ENCODE assay signal across 8 cellular contexts in genomic region chr19:11091343-11092153, GRCh38. TPM values are rescaled to one million over a fixed set of nuclear protein-coding genes. Genes with fewer than 3 reads are reported as not detected.
DNase-seq lines count a peak whose midpoint lies in the region; ATAC-seq and TF ChIP-seq lines count a peak whose summit lies in the region.

No MANE protein-coding gene starts in this region.

- in situ Hi-C loops in G401 (cut with HindIII; ENCODE audit: low sequenced_read_pairs), result no loop called here

- H3K9me3 ChIP-seq in NT2/D1 (ENCODE audit: insufficient read depth, low read length) (no peaks in the 10 kb centered on the region), neural cell (ENCODE audit: low read length) (no peaks in the 10 kb centered on the region), uterus (no peaks in the 10 kb centered on the region)

- H2AFZ ChIP-seq in neural cell (ENCODE audit: low read depth, low read length), result no peak overlapping the region

- H3K36me3 ChIP-seq in NT2/D1 (ENCODE audit: insufficient read depth, insufficient read length, low read length), result peaks cover 47% of the 10 kb centered on the region
- no peaks in the 10 kb centered on the region for H3K36me3 ChIP-seq in neural cell (ENCODE audit: insufficient read depth, low read length)
- H3K36me3 ChIP-seq in uterus, result no peaks in the 10 kb centered on the region

- H3K9me2 ChIP-seq in neural cell (ENCODE audit: insufficient read depth, low read length), result no peaks in the 10 kb centered on the region

- H4K20me1 ChIP-seq in neural cell (ENCODE audit: insufficient read depth), result no peaks in the 10 kb centered on the region

- ATAC-seq in GM18873 (IDR thresholded peaks at IDR 0.05; ENCODE audit: low FRiP score, unreplicated experiment), result no peak

- peak; percentile 16 for TF ChIP-seq EP300 in neural cell (conservative IDR thresholded peaks at IDR 0.05; ENCODE audit: poor library complexity, severe bottlenecking)

- H3K4me3 ChIP-seq in NT2/D1 (ENCODE audit: insufficient read length, low read depth) (peak overlapping the region; percentile 99), fibroblast of mammary gland (ENCODE audit: control insufficient read depth, low read depth, low read length) (peak overlapping the region; percentile 97), neural cell (ENCODE audit: low read length) (peak overlapping the region; percentile 75), uterus (peak overlapping the region; percentile 69 to 70)

- intact Hi-C loops in uterus (cut with DNase I; ENCODE audit: low total_unique reads), result no loop called here

- TF ChIP-seq RAD21 in neural cell (conservative IDR thresholded peaks at IDR 0.05), result no peak

- TF ChIP-seq POLR2A in uterus (IDR thresholded peaks at IDR 0.05), result peak in 1 of 2 donors; percentile 45

- H3K4me1 ChIP-seq in NT2/D1 (ENCODE audit: insufficient read depth, insufficient read length), result peaks cover 18% of the 10 kb centered on the region
- peaks cover 5 to 7% of the 10 kb centered on the region in 2 donors for H3K4me1 ChIP-seq in uterus

- TF ChIP-seq CTCF in fibroblast of mammary gland (conservative IDR thresholded peaks at IDR 0.05; ENCODE audit: control insufficient read depth, insufficient read depth, low read depth, low read length) (no peak), neural cell (IDR thresholded peaks at IDR 0.05; ENCODE audit: poor library complexity, severe bottlenecking) (no peak), uterus (IDR thresholded peaks at IDR 0.05) (no peak)

- peaks cover 58% of the 10 kb centered on the region for H3K79me2 ChIP-seq in neural cell (replicated peaks; ENCODE audit: insufficient read depth, low read length)

- H3K27ac ChIP-seq in neural cell (ENCODE audit: low read length), result peak overlapping the region; percentile 97
- H3K27ac ChIP-seq in uterus, result peak overlapping the region; percentile 98 to 99

- peak overlapping the region; percentile 87 for H3K4me2 ChIP-seq in neural cell (ENCODE audit: low read length)

- H3F3A ChIP-seq in neural cell (ENCODE audit: insufficient read depth, low read length, poor library complexity, severe bottlenecking), result peaks cover 7% of the 10 kb centered on the region

- peak; percentile 54 for DNase-seq in G401 (ENCODE audit: low spot score)
- DNase-seq in NT2/D1 (ENCODE audit: low read depth, low spot score), result peak; percentile 66
- peak; percentile 34 for DNase-seq in activated T-helper 1 cell treated with Interleukin-2 at 50 U/mL for 16 hours (ENCODE audit: low read depth)
- DNase-seq in fibroblast of mammary gland (ENCODE audit: low read depth), result peak; percentile 86
- peak; percentile 71 to 90 for DNase-seq in uterus
- no peak for DNase-seq in NCI-H82 treated with DMSO at 0.1 percent for 48 hours (lab: John Stamatoyannopoulos, UW; ENCODE audit: unreplicated experiment)

- H3K9ac ChIP-seq in NT2/D1 (ENCODE audit: insufficient read length, low read depth) (peak overlapping the region; percentile 100), neural cell (ENCODE audit: low read length) (peak overlapping the region; percentile 98)

- no peaks in the 10 kb centered on the region for H3K27me3 ChIP-seq in NT2/D1 (ENCODE audit: insufficient read depth, insufficient read length)
- H3K27me3 ChIP-seq in neural cell (ENCODE audit: insufficient read depth, low read depth, low read length), result no peaks in the 10 kb centered on the region
- H3K27me3 ChIP-seq in uterus, result no peaks in the 10 kb centered on the region

TF ChIP-seq in neural cell, 6 proteins besides CTCF, POLR2A, EP300 and RAD21:
- TF ChIP-seq TAF1 (IDR thresholded peaks at IDR 0.05; ENCODE audit: low read depth) (no peak), SMC3 (conservative IDR thresholded peaks at IDR 0.05; ENCODE audit: poor library complexity) (no peak), POLR2AphosphoS5 (IDR thresholded peaks at IDR 0.05) (no peak), MXI1 (conservative IDR thresholded peaks at IDR 0.05; ENCODE audit: poor library complexity, severe bottlenecking) (no peak)
- TF ChIP-seq, protein P1, sequence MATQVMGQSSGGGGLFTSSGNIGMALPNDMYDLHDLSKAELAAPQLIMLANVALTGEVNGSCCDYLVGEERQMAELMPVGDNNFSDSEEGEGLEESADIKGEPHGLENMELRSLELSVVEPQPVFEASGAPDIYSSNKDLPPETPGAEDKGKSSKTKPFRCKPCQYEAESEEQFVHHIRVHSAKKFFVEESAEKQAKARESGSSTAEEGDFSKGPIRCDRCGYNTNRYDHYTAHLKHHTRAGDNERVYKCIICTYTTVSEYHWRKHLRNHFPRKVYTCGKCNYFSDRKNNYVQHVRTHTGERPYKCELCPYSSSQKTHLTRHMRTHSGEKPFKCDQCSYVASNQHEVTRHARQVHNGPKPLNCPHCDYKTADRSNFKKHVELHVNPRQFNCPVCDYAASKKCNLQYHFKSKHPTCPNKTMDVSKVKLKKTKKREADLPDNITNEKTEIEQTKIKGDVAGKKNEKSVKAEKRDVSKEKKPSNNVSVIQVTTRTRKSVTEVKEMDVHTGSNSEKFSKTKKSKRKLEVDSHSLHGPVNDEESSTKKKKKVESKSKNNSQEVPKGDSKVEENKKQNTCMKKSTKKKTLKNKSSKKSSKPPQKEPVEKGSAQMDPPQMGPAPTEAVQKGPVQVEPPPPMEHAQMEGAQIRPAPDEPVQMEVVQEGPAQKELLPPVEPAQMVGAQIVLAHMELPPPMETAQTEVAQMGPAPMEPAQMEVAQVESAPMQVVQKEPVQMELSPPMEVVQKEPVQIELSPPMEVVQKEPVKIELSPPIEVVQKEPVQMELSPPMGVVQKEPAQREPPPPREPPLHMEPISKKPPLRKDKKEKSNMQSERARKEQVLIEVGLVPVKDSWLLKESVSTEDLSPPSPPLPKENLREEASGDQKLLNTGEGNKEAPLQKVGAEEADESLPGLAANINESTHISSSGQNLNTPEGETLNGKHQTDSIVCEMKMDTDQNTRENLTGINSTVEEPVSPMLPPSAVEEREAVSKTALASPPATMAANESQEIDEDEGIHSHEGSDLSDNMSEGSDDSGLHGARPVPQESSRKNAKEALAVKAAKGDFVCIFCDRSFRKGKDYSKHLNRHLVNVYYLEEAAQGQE (IDR thresholded peaks at IDR 0.05; ENCODE audit: borderline replicate concordance), result peak; percentile 29
TF ChIP-seq in neural cell: peak in this region for 1.

RNA-seq across cellular contexts. Expression of gene LDLR, which starts 2.3 kb away (rescaled TPM):
- total RNA-seq in G401 (2014; rRNA removed; shearing (Covaris generic)), result 38.2 and 47.4 TPM in 2 replicates
- polyA plus RNA-seq in neural cell, result 23.2 and 26.4 TPM in 2 replicates
- 66.4 and 70.8 TPM in 2 replicates for polyA minus RNA-seq in neural cell
- 10 to 100 TPM in 3 of 4 donors, 1 to 10 TPM in 1; 7.9 to 55.3 (median 48.8) TPM for total RNA-seq in uterus
